Comparison of ENCODE assay signal across 7 cellular contexts in the genomic region with DNA sequence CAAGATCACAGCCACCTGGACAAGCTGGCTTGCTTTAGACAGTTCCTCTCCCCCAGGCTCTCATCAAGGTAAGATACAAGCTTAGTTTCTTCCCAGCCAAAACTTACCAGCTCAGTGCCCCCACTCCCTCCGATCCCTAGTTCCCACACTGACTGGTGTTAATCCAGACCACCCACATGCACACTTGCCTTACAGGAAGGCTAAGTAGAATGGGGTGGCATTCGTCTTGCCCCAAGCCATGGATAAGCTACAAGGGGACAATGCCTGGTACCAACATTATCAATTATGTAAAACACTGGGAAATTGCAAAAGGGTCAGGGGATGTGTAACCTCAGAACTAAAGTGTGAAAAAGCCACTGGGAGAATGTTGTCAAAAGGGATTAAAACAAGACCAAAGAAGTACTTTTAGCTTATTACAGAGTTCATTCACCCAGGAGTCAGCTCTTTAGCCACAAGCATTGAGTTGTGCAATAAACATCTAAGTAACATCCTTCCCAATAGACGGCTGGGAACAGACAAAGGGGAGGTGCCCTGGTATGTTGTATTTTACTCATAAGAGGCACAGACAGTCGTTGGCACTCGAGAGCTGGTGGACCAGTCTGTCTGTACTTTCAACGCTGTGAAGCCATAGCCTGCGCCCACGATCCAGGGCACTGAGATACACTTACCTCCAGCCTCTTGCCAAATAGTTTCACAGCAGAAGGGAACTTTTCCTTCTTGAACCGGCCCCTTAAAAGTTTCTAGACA. TPM values are rescaled to one million over a fixed set of nuclear protein-coding genes. Genes with fewer than 3 reads are reported as not detected.
DNase-seq lines count a peak whose midpoint lies in the region; ATAC-seq and TF ChIP-seq lines count a peak whose summit lies in the region.

No MANE protein-coding gene starts in this region.

- TSS peak; percentile 67 for BruUV-seq in OCI-LY7 (replicated peaks; lab: Mats Ljungman, UMichigan)

- H3K27me3 Mint-ChIP-seq in mesothelial cell of epicardium (ENCODE audit: low read depth) = no peaks in the 10 kb centered on the region

- H4K20me1 ChIP-seq in OCI-LY7 (ENCODE audit: insufficient read depth, low read length) = no peaks in the 10 kb centered on the region

- H3K9ac ChIP-seq in duodenal mucosa (ENCODE audit: low read depth in 1 of 2, low read length in 2 of 2) = peak overlapping the region; percentile 86 to 94

- H3K27ac Mint-ChIP-seq in mesothelial cell of epicardium = peak overlapping the region; percentile 90

- peaks cover 40% of the 10 kb centered on the region for H3K4me1 Mint-ChIP-seq in mesothelial cell of epicardium

- peak overlapping the region; percentile 90 for H3K4me2 ChIP-seq in OCI-LY7 (ENCODE audit: low read length)

- H3K4me3 Mint-ChIP-seq in mesothelial cell of epicardium = peak overlapping the region; percentile 91

- H3K9me3 ChIP-seq in OCI-LY7 (ENCODE audit: low read length) (peaks cover 15% of the 10 kb centered on the region), duodenal mucosa (ENCODE audit: control insufficient read depth in 1 of 2, low read length in 2 of 2) (no peaks in the 10 kb centered on the region)

- peaks cover 7% of the 10 kb centered on the region for H3K9me3 Mint-ChIP-seq in mesothelial cell of epicardium

- DNase-seq in HCEC 1CT (peak; percentile 90), OCI-LY7 (ENCODE audit: low spot score) (no peak), mesothelial cell of epicardium (ENCODE audit: low spot score in 2 of 2, unreplicated experiment in 2 of 2) (no peak), LoVo (ENCODE audit: low spot score) (no peak), NCI-H1105 treated with DMSO at 0.1 percent for 48 hours (lab: John Stamatoyannopoulos, UW) (no peak)

- CTCF ChIA-PET in OCI-LY7 (lab: Charles Lee; ENCODE audit: unreplicated experiment) = no interaction called here

- H3K27me3 ChIP-seq in duodenal mucosa (ENCODE audit: control insufficient read depth in 1 of 2, insufficient read depth in 2 of 2, low read length in 2 of 2) = no peaks in the 10 kb centered on the region

- H3K27ac ChIP-seq in OCI-LY7 (ENCODE audit: low read depth, low read length, poor library complexity, severe bottlenecking) (no peak overlapping the region), duodenal mucosa (ENCODE audit: low read depth, low read length) (no peak overlapping the region)

- TF ChIP-seq CTCF in OCI-LY7 (conservative IDR thresholded peaks at IDR 0.05; ENCODE audit: low read length) (no peak), mesothelial cell of epicardium (IDR thresholded peaks at IDR 0.05; ENCODE audit: unreplicated experiment) (no peak)

- no peak overlapping the region for H2AFZ ChIP-seq in OCI-LY7 (ENCODE audit: low read length)

- H3K36me3 ChIP-seq in OCI-LY7 (ENCODE audit: insufficient read depth, low read length) (peaks cover 50% of the 10 kb centered on the region), duodenal mucosa (ENCODE audit: control insufficient read depth in 1 of 2, insufficient read depth in 2 of 2, low read length in 2 of 2) (peaks cover 4 to 37% of the 10 kb centered on the region in 2 donors)

- POLR2A ChIA-PET in OCI-LY7 (lab: Charles Lee) = interaction anchor here (0.5 to 1.7 kb wide), 4 partner anchors 20 to 28 kb away, joined by 3 to 5 read pairs (median 4); no protein-coding TSS in a partner anchor

- no peaks in the 10 kb centered on the region for H3K9me2 ChIP-seq in OCI-LY7 (ENCODE audit: insufficient read depth, low read length)

- intact Hi-C loops in OCI-LY7 (cut with micrococcal nuclease; ENCODE audit: unreplicated experiment) = no loop called here

- H3K4me1 ChIP-seq in OCI-LY7 (ENCODE audit: insufficient read depth, low read length, poor library complexity, severe bottlenecking) = peaks cover 34% of the 10 kb centered on the region
- H3K4me1 ChIP-seq in duodenal mucosa (ENCODE audit: control insufficient read depth in 1 of 2, insufficient read depth in 2 of 2, low read length in 2 of 2) = peaks cover 27 to 44% of the 10 kb centered on the region in 2 donors

- no peak for ATAC-seq in HG02763 (IDR thresholded peaks at IDR 0.05; ENCODE audit: unreplicated experiment)

- peak overlapping the region; percentile 91 for H3K4me3 ChIP-seq in OCI-LY7 (ENCODE audit: low read depth, low read length, poor library complexity, severe bottlenecking)
- H3K4me3 ChIP-seq in duodenal mucosa (ENCODE audit: low read depth in 1 of 2, low read length in 2 of 2) = peak overlapping the region; percentile 95 to 98

- peaks cover 33% of the 10 kb centered on the region for H3K36me3 Mint-ChIP-seq in mesothelial cell of epicardium

- H3K79me2 ChIP-seq in OCI-LY7 (ENCODE audit: insufficient read depth, low read depth, low read length) = peaks cover 27% of the 10 kb centered on the region; the same call in 1 of the 2 replicates

RNA-seq across cellular contexts. Expression of gene DHCR7, which starts 1.1 kb away (rescaled TPM):
- 25.8 and 33.4 TPM in 2 replicates for total RNA-seq in OCI-LY7 (2014; rRNA removed; shearing (Covaris generic))
- total RNA-seq in OCI-LY7 (2022) (88.5 and 110 TPM in 2 replicates), mesothelial cell of epicardium (94.8 to 110 TPM (median 98.2 TPM) in 3 replicates)

RNA-seq across cellular contexts. Expression of gene NADSYN1, which starts 5.9 kb away (rescaled TPM):
- 70.9 and 85.3 TPM in 2 replicates for total RNA-seq in OCI-LY7 (2014; rRNA removed; shearing (Covaris generic))
- total RNA-seq in OCI-LY7 (2022) = 121 and 122 TPM in 2 replicates
- total RNA-seq in mesothelial cell of epicardium = 67.8 to 71.8 TPM (median 71.0 TPM) in 3 replicates
